In genomic region chr4:10182446-10183424, GRCh38 we compare ENCODE assay signal across 1 cellular context.
TF ChIP-seq lines count a peak whose summit lies in the region.

No MANE protein-coding gene starts in this region.

TF ChIP-seq in K562, 482 proteins besides CTCF, POLR2A, EP300 and RAD21 (continued from another document and continues in another):
- TF ChIP-seq FOXO4 (CRISPR knock-in tag; IDR thresholded peaks at IDR 0.05), result no peak
- TF ChIP-seq ZNF79 (CRISPR knock-in tag; IDR thresholded peaks at IDR 0.05; ENCODE audit: low read depth), result no peak
- no peak for TF ChIP-seq DACH1 (IDR thresholded peaks at IDR 0.05; ENCODE audit: partially characterized antibody)
- no peak for TF ChIP-seq RBM22 (IDR thresholded peaks at IDR 0.05; ENCODE audit: low read depth, low read length, poor library complexity, severe bottlenecking)
- no peak for TF ChIP-seq PURB (CRISPR knock-in tag; IDR thresholded peaks at IDR 0.05; ENCODE audit: low read depth)
- no peak for TF ChIP-seq PBX2 (CRISPR knock-in tag; IDR thresholded peaks at IDR 0.05; ENCODE audit: low read depth)
- TF ChIP-seq PBX2 (tag; conservative IDR thresholded peaks at IDR 0.05; ENCODE audit: low read depth), result no peak; the same call in 1 of the 2 replicates
- 0 out of 2 replicates have a peak, but pooled peaks have one; percentile 18 for TF ChIP-seq FOXM1 (IDR thresholded peaks at IDR 0.05; ENCODE audit: low read depth)
- TF ChIP-seq FOXM1 (CRISPR knock-in tag; IDR thresholded peaks at IDR 0.05; ENCODE audit: low read depth), result no peak
- TF ChIP-seq NFXL1 (CRISPR knock-in tag; IDR thresholded peaks at IDR 0.05), result no peak
- TF ChIP-seq WHSC1 (IDR thresholded peaks at IDR 0.05; ENCODE audit: low read length), result no peak
- TF ChIP-seq ZNF184 (CRISPR knock-in tag; IDR thresholded peaks at IDR 0.05), result no peak
- no peak for TF ChIP-seq ZNF398 (CRISPR knock-in tag; IDR thresholded peaks at IDR 0.05)
- TF ChIP-seq GTF2E2 (tag; IDR thresholded peaks at IDR 0.05), result no peak
- TF ChIP-seq ZFP91 (CRISPR knock-in tag; IDR thresholded peaks at IDR 0.05), result no peak
- TF ChIP-seq ZNF449 (CRISPR knock-in tag; IDR thresholded peaks at IDR 0.05), result no peak
- no peak for TF ChIP-seq ZNF407 (IDR thresholded peaks at IDR 0.05; ENCODE audit: low read depth)
- no peak for TF ChIP-seq YBX1 (IDR thresholded peaks at IDR 0.05)
- no peak for TF ChIP-seq TCF7 (IDR thresholded peaks at IDR 0.05; ENCODE audit: borderline replicate concordance)
- no peak for TF ChIP-seq ZBTB9 (CRISPR knock-in tag; IDR thresholded peaks at IDR 0.05)
- no peak for TF ChIP-seq CC2D1A (IDR thresholded peaks at IDR 0.05)
- TF ChIP-seq ZC3H11A (IDR thresholded peaks at IDR 0.05; ENCODE audit: low read depth, low read length), result no peak
- no peak for TF ChIP-seq E4F1 (CRISPR knock-in tag; IDR thresholded peaks at IDR 0.05; ENCODE audit: borderline replicate concordance)
- TF ChIP-seq NFYB (IDR thresholded peaks at IDR 0.05; ENCODE audit: extremely low read depth, insufficient read length), result no peak
- 0 out of 4 replicates have a peak, but pooled peaks of 1 of the 2 experiments have one; percentile 17 for TF ChIP-seq MAZ (CRISPR knock-in tag; conservative IDR thresholded peaks at IDR 0.05 in 1 of 2, IDR thresholded peaks at IDR 0.05 in 1 of 2)
- no peak for TF ChIP-seq SMC3 (conservative IDR thresholded peaks at IDR 0.05; ENCODE audit: insufficient read depth, low read depth, low read length)
- TF ChIP-seq HIVEP1 (CRISPR knock-in tag; IDR thresholded peaks at IDR 0.05), result no peak
- TF ChIP-seq NFATC3 (IDR thresholded peaks at IDR 0.05), result no peak
- TF ChIP-seq NR1H2 (CRISPR knock-in tag; IDR thresholded peaks at IDR 0.05), result no peak
- TF ChIP-seq CHAMP1 (IDR thresholded peaks at IDR 0.05), result no peak
- TF ChIP-seq TRIM28 (IDR thresholded peaks at IDR 0.05), result 0 out of 2 replicates have a peak, but pooled peaks have one; percentile 9
- no peak; the same call in 1 of the 2 replicates for TF ChIP-seq DDX20 (tag; IDR thresholded peaks at IDR 0.05; ENCODE audit: low read depth)
- TF ChIP-seq PTRF (tag; IDR thresholded peaks at IDR 0.05), result no peak; the same call in 1 of the 2 replicates
